Comparison of ENCODE assay signal across 14 cellular contexts in the genomic region with DNA sequence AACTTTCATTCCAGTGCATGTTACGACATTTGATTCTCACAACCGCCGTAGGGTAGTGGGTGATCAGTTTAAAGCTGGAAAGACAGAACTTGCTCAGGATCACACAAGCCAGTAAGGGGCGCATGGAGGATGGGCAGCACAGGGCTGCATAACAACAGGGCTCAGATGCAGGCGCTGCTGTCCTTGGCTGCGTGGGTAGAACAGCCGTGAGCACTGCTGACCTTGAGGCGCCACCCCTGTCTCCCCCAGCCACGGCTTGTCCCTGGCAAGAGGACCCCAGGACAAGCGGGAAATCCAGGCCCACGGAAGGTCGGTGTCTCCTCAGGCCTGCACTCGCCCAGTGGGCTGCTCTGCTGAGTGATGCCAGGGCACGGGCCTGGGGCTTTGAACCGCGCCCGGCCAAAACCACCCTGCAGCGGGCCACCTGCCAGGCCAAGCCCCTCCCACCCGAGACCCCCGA.
DNase-seq lines count a peak whose midpoint lies in the region; TF ChIP-seq lines count a peak whose summit lies in the region.
"Had no signal": no experiment of that assay in that cellular context is flagged by ENCODE, and none has a peak within 500 bp of the region (broad histone marks: within the 10 kb centered on the region; RNA-seq: fewer than 3 reads in every experiment).

No MANE protein-coding gene starts in this region.

- no peaks in the 10 kb centered on the region for H3K27me3 ChIP-seq in H9 (ENCODE audit: insufficient read depth, low read length)
- H3K27me3 ChIP-seq in dorsolateral prefrontal cortex, result no peaks in the 10 kb centered on the region
- H3K27me3 ChIP-seq: gastroesophageal sphincter had no signal

- no peaks in the 10 kb centered on the region for H3K79me2 ChIP-seq in H9 (ENCODE audit: insufficient read depth, low read length)

- no peaks in the 10 kb centered on the region for H3K4me1 ChIP-seq in H9 (ENCODE audit: insufficient read depth, low read length)
- H3K4me1 ChIP-seq: gastroesophageal sphincter had no signal

- no peak overlapping the region for H2AFZ ChIP-seq in H9 (ENCODE audit: low read length)

- no CpG with 5 or more reads among the region's 20 CpGs for WGBS in H9 (ENCODE audit: extremely low coverage, insufficient read length, low lambda C conversion rate)

- no peaks in the 10 kb centered on the region for H3K36me3 Mint-ChIP-seq in H9 (ENCODE audit: insufficient read depth in 1 of 3, low read depth in 3 of 3)

- H3K27ac ChIP-seq in H9 (ENCODE audit: insufficient read length, low read depth, low read length) (no peak overlapping the region), dorsolateral prefrontal cortex (peak overlapping the region in 54 of 59 donors; percentile 4 to 93 (median 78))
- H3K27ac ChIP-seq: gastroesophageal sphincter, WERI-Rb-1 had no signal

- no peaks in the 10 kb centered on the region for H3K79me1 ChIP-seq in H9 (ENCODE audit: insufficient read depth, low read depth, low read length, poor library complexity, severe bottlenecking)

- DNase-seq in H9 (peak; percentile 77), dorsolateral prefrontal cortex (peak in 7 of 10 donors; percentile 50 to 78 (median 62)), inferior parietal cortex (ENCODE audit: extremely low spot score) (peak; percentile 31), posterior vena cava (ENCODE audit: low spot score) (peak; percentile 36), NCI-H187 (lab: John Stamatoyannopoulos, UW) (no peak), cerebellar cortex (ENCODE audit: low spot score) (no peak)
- DNase-seq in stimulated activated naive CD4-positive, alpha-beta T cell (lab: John Stamatoyannopoulos, UW), result no peak
- no peak for DNase-seq in activated CD4-positive, CD25-positive, alpha-beta regulatory T cell (lab: John Stamatoyannopoulos, UW)
- DNase-seq: NCI-H1105 treated with DMSO at 0.1 percent for 48 hours, NCI-H510A, WERI-Rb-1 had no signal

- H3K23ac ChIP-seq in H9 (ENCODE audit: insufficient read length, low read depth, low read length), result no peak overlapping the region

- H3K18ac ChIP-seq in H9 (ENCODE audit: insufficient read length, low read depth, low read length), result no peak overlapping the region

- no peak overlapping the region for H3K56ac ChIP-seq in H9 (ENCODE audit: insufficient read length, low read depth, low read length)

- H2BK20ac ChIP-seq in H9 (ENCODE audit: low read depth, low read length, poor library complexity, severe bottlenecking), result no peak overlapping the region

- no peak overlapping the region for H4K91ac ChIP-seq in H9 (ENCODE audit: insufficient read length, low read depth, low read length)

- no peaks in the 10 kb centered on the region for H3K9me3 Mint-ChIP-seq in H9
- H3K9me3 Mint-ChIP-seq: activated naive CD4-positive, alpha-beta T cell treated with anti-CD3 and anti-CD28 coated beads, Interleukin-2, amount 50 U/mL, for 24 hours; IgD-negative memory B cell had no signal

- H2BK12ac ChIP-seq in H9 (ENCODE audit: insufficient read length, low read depth, low read length), result no peak overlapping the region

- peaks cover 8% of the 10 kb centered on the region for H3K23me2 ChIP-seq in H9 (ENCODE audit: insufficient read length, low read depth, low read length, poor library complexity, severe bottlenecking)

- no peak overlapping the region for H4K8ac ChIP-seq in H9 (replicated peaks; ENCODE audit: insufficient read length, low read depth, low read length)

- no peaks in the 10 kb centered on the region for H3K9me3 ChIP-seq in H9 (ENCODE audit: control insufficient read depth, low read depth, low read length)

- no peak overlapping the region for H3T11ph ChIP-seq in H9 (ENCODE audit: low read length)

- intact Hi-C loops in dorsolateral prefrontal cortex (cut with DNase I) (loop anchor here in 1 of 2 donors (10.0 kb wide), 1 partner anchor 179 kb away; no protein-coding TSS in a partner anchor), posterior vena cava (cut with DNase I) (no loop called here)

- H2BK120ac ChIP-seq in H9 (ENCODE audit: low read depth, low read length, poor library complexity, severe bottlenecking), result no peak overlapping the region

- H3K9ac ChIP-seq in H9 (ENCODE audit: extremely low read depth, insufficient read length, low read length), result no peak overlapping the region

- no peaks in the 10 kb centered on the region for H4K20me1 ChIP-seq in H9 (ENCODE audit: control insufficient read depth, insufficient read depth, insufficient read length)

- H2AK5ac ChIP-seq in H9 (ENCODE audit: insufficient read length, low read length), result no peak overlapping the region

- peaks cover 0 to 18% of the 10 kb centered on the region in 2 experiments; a peak in 2 of 4 replicates for H3K4me1 Mint-ChIP-seq in H9
- H3K4me1 Mint-ChIP-seq: activated naive CD4-positive, alpha-beta T cell treated with anti-CD3 and anti-CD28 coated beads, Interleukin-2, amount 50 U/mL, for 24 hours; IgD-negative memory B cell had no signal

- H3K27ac Mint-ChIP-seq in H9, result no peak overlapping the region
- H3K27ac Mint-ChIP-seq: activated naive CD4-positive, alpha-beta T cell treated with anti-CD3 and anti-CD28 coated beads, Interleukin-2, amount 50 U/mL, for 24 hours; IgD-negative memory B cell had no signal

- H2BK5ac ChIP-seq in H9 (ENCODE audit: insufficient read length, low read length), result no peak overlapping the region

- peak overlapping the region in 1 of 2 experiments; percentile 45; a peak in 4 of 5 replicates for H3K4me3 Mint-ChIP-seq in H9
- H3K4me3 Mint-ChIP-seq: activated naive CD4-positive, alpha-beta T cell treated with anti-CD3 and anti-CD28 coated beads, Interleukin-2, amount 50 U/mL, for 24 hours; IgD-negative memory B cell had no signal

- H3K14ac ChIP-seq in H9 (ENCODE audit: insufficient read depth, low read length), result no peak overlapping the region; the same call in 1 of the 2 replicates

- no peak overlapping the region; the same call in 1 of the 2 replicates for H2BK15ac ChIP-seq in H9 (ENCODE audit: low read depth, low read length)

- no peak overlapping the region for H4K5ac ChIP-seq in H9 (ENCODE audit: insufficient read length, low read depth, low read length)

- H3K4me2 ChIP-seq in H9 (ENCODE audit: insufficient read depth, insufficient read length, low read length), result peak overlapping the region; percentile 58

- H3K27me3 Mint-ChIP-seq in H9 (ENCODE audit: low read depth), result peaks cover 5% of the 10 kb centered on the region
- H3K27me3 Mint-ChIP-seq: activated naive CD4-positive, alpha-beta T cell treated with anti-CD3 and anti-CD28 coated beads, Interleukin-2, amount 50 U/mL, for 24 hours; IgD-negative memory B cell had no signal

- peak; percentile 18; the same call in 1 of the 3 replicates for TF ChIP-seq CTCF in H9 (conservative IDR thresholded peaks at IDR 0.05)
- TF ChIP-seq CTCF in dorsolateral prefrontal cortex (IDR thresholded peaks at IDR 0.05 in 54 of 56, conservative IDR thresholded peaks at IDR 0.05 in 2 of 56; ENCODE audit: low read depth in 1 of 56, partially characterized antibody in 56 of 56), result peak in 24 of 56 donors; percentile 18 to 50 (median 30)

- peak overlapping the region in 1 of 59 donors; percentile 16 for H3K4me3 ChIP-seq in dorsolateral prefrontal cortex
- H3K4me3 ChIP-seq: gastroesophageal sphincter had no signal

- no peak overlapping the region for H3K4ac ChIP-seq in H9 (ENCODE audit: low read depth, low read length)

Comparison
In these comparisons a context has a peak if more than half of its experiments do, and no peak if none do; other contexts are left out.
1. DNase-seq: peak in H9 (single experiment), dorsolateral prefrontal cortex (7 of 10), inferior parietal cortex (single experiment) and posterior vena cava (single experiment); none in stimulated activated naive CD4-positive, alpha-beta T cell (0 of 6), activated CD4-positive, CD25-positive, alpha-beta regulatory T cell (0 of 4), NCI-H187 (0 of 2) and cerebellar cortex (single experiment).